24 cellular contexts compared by ENCODE assay signal in the genomic region with DNA sequence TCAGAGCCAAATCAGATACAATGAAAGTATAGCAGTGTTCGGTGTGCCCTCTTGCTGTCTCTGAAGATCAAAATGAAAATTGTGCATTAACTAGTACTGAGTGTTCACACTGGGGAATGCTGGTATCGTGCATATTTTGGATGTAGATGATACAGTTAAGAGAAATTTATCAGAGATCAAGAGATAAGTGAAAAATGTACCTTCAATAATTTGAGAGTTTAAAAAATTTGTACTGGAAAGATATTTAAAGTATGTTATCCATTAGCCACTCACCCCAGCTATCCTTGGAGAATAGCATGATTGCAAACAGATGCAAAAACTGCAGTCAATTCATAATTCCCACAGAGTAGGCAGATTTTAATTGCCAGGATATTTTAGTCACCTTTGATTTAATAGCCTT. TPM values are rescaled to one million over a fixed set of nuclear protein-coding genes. Genes with fewer than 3 reads are reported as not detected.
"Had no signal": no experiment of that assay in that cellular context is flagged by ENCODE, and none has a peak within 500 bp of the region (broad histone marks: within the 10 kb centered on the region; RNA-seq: fewer than 3 reads in every experiment).

No MANE protein-coding gene starts in this region.

- H3K27ac Mint-ChIP-seq: activated CD4-positive, alpha-beta memory T cell treated with anti-CD3 and anti-CD28 coated beads for 36 hours; activated naive CD8-positive, alpha-beta T cell treated with anti-CD3 and anti-CD28 coated beads for 36 hours; natural killer cell; stimulated activated naive CD8-positive, alpha-beta T cell treated with anti-CD3 and anti-CD28 coated beads, Interleukin-15, amount 100 ng/mL, for 72 hours had no signal

- H3K4me1 ChIP-seq: esophagus squamous epithelium, prostate gland had no signal

- H3K4me1 Mint-ChIP-seq: activated naive CD8-positive, alpha-beta T cell treated with anti-CD3 and anti-CD28 coated beads for 36 hours; natural killer cell; stimulated activated naive CD8-positive, alpha-beta T cell treated with anti-CD3 and anti-CD28 coated beads, Interleukin-15, amount 100 ng/mL, for 72 hours had no signal

- H3K27me3 ChIP-seq: esophagus squamous epithelium, tibial nerve had no signal

- ATAC-seq: left ventricle myocardium superior; natural killer cell; stimulated activated naive CD8-positive, alpha-beta T cell treated with anti-CD3 and anti-CD28 coated beads, Interleukin-15, amount 100 ng/mL, for 72 hours had no signal

- H3K4me3 Mint-ChIP-seq: activated CD4-positive, alpha-beta memory T cell treated with anti-CD3 and anti-CD28 coated beads for 36 hours; activated naive CD8-positive, alpha-beta T cell treated with anti-CD3 and anti-CD28 coated beads for 36 hours; natural killer cell; stimulated activated naive CD8-positive, alpha-beta T cell treated with anti-CD3 and anti-CD28 coated beads, Interleukin-15, amount 100 ng/mL, for 72 hours had no signal

- H3K9me3 ChIP-seq: esophagus squamous epithelium, prostate gland, tibial nerve had no signal

- DNase-seq: activated CD4-positive, alpha-beta memory T cell treated with anti-CD3 and anti-CD28 coated beads for 36 hours; activated naive CD4-positive, alpha-beta T cell treated with Interleukin-2 at 50 U/mL for 16 hours; activated naive CD8-positive, alpha-beta T cell treated with anti-CD3 and anti-CD28 coated beads for 36 hours; activated T-cell treated with anti-CD3 and anti-CD28 coated beads, Interleukin-2, amount 50 U/mL, for 48 hours; amniotic stem cell; cerebellar nuclear complex; esophagus squamous epithelium; foreskin melanocyte; glutamatergic neuron; hippocampal formation; left ventricle myocardium superior; mammary epithelial cell; midbrain; natural killer cell; stimulated activated CD4-positive, alpha-beta T cell treated with anti-CD3 and anti-CD28 coated beads, Interleukin-4, amount 100 ng/mL, for 4 hours; stimulated activated naive CD8-positive, alpha-beta T cell treated with anti-CD3 and anti-CD28 coated beads, Interleukin-15, amount 100 ng/mL, for 72 hours; T-helper 1 cell; T-helper 9 cell had no signal

- H3K4me3 ChIP-seq: coronary artery, esophagus squamous epithelium, prostate gland, tibial nerve had no signal

- H3K27ac ChIP-seq: coronary artery, prostate gland, tibial nerve had no signal

- H3K36me3 ChIP-seq: esophagus squamous epithelium, prostate gland, tibial nerve had no signal

- FAIRE-seq: islet of Langerhans, urothelium cell line had no signal

- H3K36me3 Mint-ChIP-seq: activated CD4-positive, alpha-beta memory T cell treated with anti-CD3 and anti-CD28 coated beads for 36 hours; activated naive CD8-positive, alpha-beta T cell treated with anti-CD3 and anti-CD28 coated beads for 36 hours; natural killer cell had no signal

- H3K27me3 Mint-ChIP-seq: activated CD4-positive, alpha-beta memory T cell treated with anti-CD3 and anti-CD28 coated beads for 36 hours; activated naive CD8-positive, alpha-beta T cell treated with anti-CD3 and anti-CD28 coated beads for 36 hours; stimulated activated naive CD8-positive, alpha-beta T cell treated with anti-CD3 and anti-CD28 coated beads, Interleukin-15, amount 100 ng/mL, for 72 hours had no signal

RNA-seq across cellular contexts. Expression of gene GREM2, which starts 56.4 kb away (rescaled TPM):
- total RNA-seq: activated naive CD8-positive, alpha-beta T cell treated with anti-CD3 and anti-CD28 coated beads for 36 hours; left ventricle myocardium superior; osteocyte had no signal
- polyA plus RNA-seq: mammary epithelial cell had no signal
